In genomic region chr15:58777107-58777506, GRCh38 we compare ENCODE assay signal across 15 cellular contexts. TPM values are rescaled to one million over a fixed set of nuclear protein-coding genes. Genes with fewer than 3 reads are reported as not detected.
A peak's percentile ranks its signal among the peaks of the same experiment; 100 is the strongest.
DNase-seq lines count a peak whose midpoint lies in the region; ATAC-seq and TF ChIP-seq lines count a peak whose summit lies in the region.
"Had no signal": no experiment of that assay in that cellular context is flagged by ENCODE, and none has a peak within 500 bp of the region (broad histone marks: within the 10 kb centered on the region; RNA-seq: fewer than 3 reads in every experiment).

No MANE protein-coding gene starts in this region.

- POLR2A ChIA-PET in MCF 10A (lab: Yijun Ruan, JAX), result interaction anchor here (0.7 to 1.4 kb wide), 3 partner anchors 17 to 47 kb away, joined by 3 to 5 read pairs (median 3); no protein-coding TSS in a partner anchor

- CTCF ChIA-PET in MCF 10A (lab: Yijun Ruan, JAX), result interaction anchor here (1.0 kb wide), 1 partner anchor 9 kb away, joined by 3 read pairs; no protein-coding TSS in a partner anchor

- BruUV-seq in MCF 10A (replicated peaks; lab: Mats Ljungman, UMichigan), result no TSS peak

- H3K4me1 Mint-ChIP-seq in activated T-helper 17 cell treated with anti-CD3 and anti-CD28 coated beads, Interleukin-2, amount 50 U/mL, for 72 hours, result peaks cover 11% of the 10 kb centered on the region
- peaks cover 5% of the 10 kb centered on the region for H3K4me1 Mint-ChIP-seq in MCF 10A (ENCODE audit: insufficient read depth, unreplicated experiment)

- no peaks in the 10 kb centered on the region for H3K9me3 Mint-ChIP-seq in activated T-helper 17 cell treated with anti-CD3 and anti-CD28 coated beads, Interleukin-2, amount 50 U/mL, for 72 hours
- H3K9me3 Mint-ChIP-seq in MCF 10A (ENCODE audit: unreplicated experiment), result no peaks in the 10 kb centered on the region
- H3K9me3 Mint-ChIP-seq: T-helper 1 cell treated with Interleukin-12 subunit alpha and Interleukin-12 subunit beta and Interleukin-4 antibody, amounts not matched to agents 30 μg/mL and 1 μg/mL, for 36 hours had no signal

- ATAC-seq in HG03045 (IDR thresholded peaks at IDR 0.05; ENCODE audit: unreplicated experiment), result peak; percentile 55
- ATAC-seq in activated T-helper 17 cell treated with anti-CD3 and anti-CD28 coated beads, Interleukin-2, amount 50 U/mL, for 72 hours (replicated peaks), result no peak
- no peak for ATAC-seq in GM19467 (IDR thresholded peaks at IDR 0.05; ENCODE audit: unreplicated experiment)
- ATAC-seq in HG03097 (IDR thresholded peaks at IDR 0.05; ENCODE audit: low FRiP score, unreplicated experiment), result no peak
- ATAC-seq: psoas muscle had no signal

- DNase-seq in GM12865 (ENCODE audit: low read depth) (peak; percentile 57), GM19240 (ENCODE audit: insufficient read length, low spot score) (peak; percentile 17), dermis blood vessel endothelial cell (no peak), MCF 10A (ENCODE audit: unreplicated experiment) (no peak)
- DNase-seq: colonic mucosa, DMS79 treated with DMSO at 0.1 percent for 48 hours, HCEC 1CT, NCI-H187, NCI-H526, psoas muscle had no signal

- H3K27me3 Mint-ChIP-seq in activated T-helper 17 cell treated with anti-CD3 and anti-CD28 coated beads, Interleukin-2, amount 50 U/mL, for 72 hours, result no peaks in the 10 kb centered on the region
- no peaks in the 10 kb centered on the region for H3K27me3 Mint-ChIP-seq in MCF 10A (ENCODE audit: insufficient read depth, unreplicated experiment)

- peak overlapping the region; percentile 13 for H3K27ac Mint-ChIP-seq in activated T-helper 17 cell treated with anti-CD3 and anti-CD28 coated beads, Interleukin-2, amount 50 U/mL, for 72 hours
- H3K27ac Mint-ChIP-seq in MCF 10A (ENCODE audit: low read depth, unreplicated experiment), result no peak overlapping the region
- H3K27ac Mint-ChIP-seq: T-helper 1 cell treated with Interleukin-12 subunit alpha and Interleukin-12 subunit beta and Interleukin-4 antibody, amounts not matched to agents 30 μg/mL and 1 μg/mL, for 36 hours had no signal

- H3K4me3 ChIP-seq in GM12865 (ENCODE audit: low read depth, low read length), result peak overlapping the region; percentile 14; the same call in 1 of the 2 replicates
- H3K4me3 ChIP-seq: colonic mucosa, psoas muscle had no signal

- H3K4me3 Mint-ChIP-seq in activated T-helper 17 cell treated with anti-CD3 and anti-CD28 coated beads, Interleukin-2, amount 50 U/mL, for 72 hours, result peak overlapping the region; percentile 25
- no peak overlapping the region for H3K4me3 Mint-ChIP-seq in MCF 10A (ENCODE audit: unreplicated experiment)
- H3K4me3 Mint-ChIP-seq: T-helper 1 cell treated with Interleukin-12 subunit alpha and Interleukin-12 subunit beta and Interleukin-4 antibody, amounts not matched to agents 30 μg/mL and 1 μg/mL, for 36 hours had no signal

- TF ChIP-seq CTCF in GM12865 (IDR thresholded peaks at IDR 0.05; ENCODE audit: insufficient read depth, low read depth, low read length, missing control alignments) (no peak), MCF 10A (IDR thresholded peaks at IDR 0.05; ENCODE audit: unreplicated experiment) (no peak)

- peaks cover 23% of the 10 kb centered on the region for H3K36me3 Mint-ChIP-seq in activated T-helper 17 cell treated with anti-CD3 and anti-CD28 coated beads, Interleukin-2, amount 50 U/mL, for 72 hours (ENCODE audit: low read depth)
- H3K36me3 Mint-ChIP-seq in MCF 10A (ENCODE audit: insufficient read depth, unreplicated experiment), result peaks cover 11% of the 10 kb centered on the region

- intact Hi-C loops in MCF 10A (cut with micrococcal nuclease), result loop anchor here (10.0 kb wide), 1 partner anchor 88 kb away; no protein-coding TSS in a partner anchor

RNA-seq across cellular contexts. Expression of gene MINDY2, which starts 6.0 kb away (rescaled TPM):
- 10 to 100 TPM; 17.2 to 33.0 TPM for total RNA-seq in activated T-helper 17 cell treated with anti-CD3 and anti-CD28 coated beads, Interleukin-2, amount 50 U/mL, for 72 hours
- total RNA-seq in dermis blood vessel endothelial cell (17.5 and 20.2 TPM in 2 replicates), MCF 10A (2022) (18.8 and 21.9 TPM in 2 replicates)

RNA-seq across cellular contexts. Expression of gene ADAM10, which starts 27.6 kb away (rescaled TPM):
- total RNA-seq in activated T-helper 17 cell treated with anti-CD3 and anti-CD28 coated beads, Interleukin-2, amount 50 U/mL, for 72 hours, result 10 to 100 TPM; 85.3 to 93.0 TPM
- total RNA-seq in dermis blood vessel endothelial cell (232 and 310 TPM in 2 replicates), MCF 10A (2022) (87.5 and 109 TPM in 2 replicates)

Comparison
In these comparisons a context has a peak if more than half of its experiments do, and no peak if none do; other contexts are left out.
1. DNase-seq: peak in GM12865 (single experiment) and GM19240 (single experiment); none in dermis blood vessel endothelial cell (single experiment) and MCF 10A (single experiment).